Comparison of ENCODE assay signal across 19 cellular contexts in genomic region chr5:175682664-175683063, GRCh38. TPM values are rescaled to one million over a fixed set of nuclear protein-coding genes. Genes with fewer than 3 reads are reported as not detected.
A peak's percentile ranks its signal among the peaks of the same experiment; 100 is the strongest.
DNase-seq lines count a peak whose midpoint lies in the region; ATAC-seq, FAIRE-seq and TF ChIP-seq lines count a peak whose summit lies in the region.
"Had no signal": no experiment of that assay in that cellular context is flagged by ENCODE, and none has a peak within 500 bp of the region (broad histone marks: within the 10 kb centered on the region; RNA-seq: fewer than 3 reads in every experiment).

No MANE protein-coding gene starts in this region.

- in situ Hi-C loops in HepG2 (cut with HindIII; ENCODE audit: extremely low pct_ligation_motif_present, low pct_unique_long_range_greater_than_20kb) = no loop called here

- TF ChIP-seq POLR2A in heart left ventricle (IDR thresholded peaks at IDR 0.05) = no peak
- no peak for TF ChIP-seq POLR2A in HepG2 (IDR thresholded peaks at IDR 0.05; ENCODE audit: insufficient read depth in 1 of 2, low read depth in 2 of 2, low read length in 2 of 2)

- CTCF ChIA-PET in HepG2 (lab: Yijun Ruan, JAX; ENCODE audit: low intra/inter-chr PET ratio, low total read pairs) = no interaction called here

- H4K20me1 ChIP-seq in HepG2 (ENCODE audit: insufficient read depth, low read length) = no peaks in the 10 kb centered on the region

- no peak for TF ChIP-seq RAD21 in HepG2 (CRISPR knock-in tag; IDR thresholded peaks at IDR 0.05)

- intact Hi-C loops in heart left ventricle (cut with DNase I) = loop anchor here in 3 of 10 donors (10.0 kb wide), 2 partner anchors 88 to 108 kb away; no protein-coding TSS in a partner anchor
- intact Hi-C loops in left ventricle myocardium superior (cut with micrococcal nuclease) = no loop called here
- intact Hi-C loops in dendritic cell treated with granulocyte-macrophage colony-stimulating factor and Interleukin-4, amounts not matched to agents 40 ng/mL and 50 ng/mL, for 4 days (cut with micrococcal nuclease) = no loop called here
- intact Hi-C loops in HepG2 (cut with micrococcal nuclease; ENCODE audit: unreplicated experiment) = no loop called here

- no peak overlapping the region for H3K4me3 Mint-ChIP-seq in dendritic cell treated with granulocyte-macrophage colony-stimulating factor and Interleukin-4, amounts not matched to agents 40 ng/mL and 50 ng/mL, for 4 days
- H3K4me3 Mint-ChIP-seq: CD8-positive, alpha-beta T cell had no signal

- H3K9me3 Mint-ChIP-seq in dendritic cell treated with granulocyte-macrophage colony-stimulating factor and Interleukin-4, amounts not matched to agents 40 ng/mL and 50 ng/mL, for 4 days = no peaks in the 10 kb centered on the region
- H3K9me3 Mint-ChIP-seq: CD8-positive, alpha-beta T cell had no signal

- H3K27me3 ChIP-seq in heart left ventricle (no peaks in the 10 kb centered on the region), neutrophil (no peaks in the 10 kb centered on the region), HepG2 (ENCODE audit: control insufficient read depth in 1 of 2, insufficient read depth in 2 of 2, low read length in 2 of 2) (peaks cover 3 to 48% of the 10 kb centered on the region in 2 experiments; a peak in 4 of 5 replicates)

- peak overlapping the region; percentile 62 to 93 (median 81) for H3K27ac ChIP-seq in heart left ventricle
- peak overlapping the region; percentile 23 for H3K27ac ChIP-seq in neutrophil
- H3K27ac ChIP-seq in HepG2 (ENCODE audit: extremely low read length, insufficient read depth, low read length) = no peak overlapping the region

- no peak overlapping the region for H2AFZ ChIP-seq in HepG2 (ENCODE audit: low read length)

- peaks cover 0 to 87% (median 39%) of the 10 kb centered on the region in 12 donors for H3K4me1 ChIP-seq in heart left ventricle
- peaks cover 67 to 76% of the 10 kb centered on the region in 2 experiments for H3K4me1 ChIP-seq in neutrophil (ENCODE audit: control insufficient read depth in 1 of 2, insufficient read depth in 1 of 2, low read depth in 1 of 2, low read length in 1 of 2)
- no peaks in the 10 kb centered on the region for H3K4me1 ChIP-seq in HepG2 (ENCODE audit: insufficient read depth, low read length)
- H3K4me1 ChIP-seq: BE2C had no signal

- POLR2A ChIA-PET in HepG2 (lab: Yijun Ruan, JAX) = no interaction called here

- peaks cover 83% of the 10 kb centered on the region for H3K36me3 Mint-ChIP-seq in dendritic cell treated with granulocyte-macrophage colony-stimulating factor and Interleukin-4, amounts not matched to agents 40 ng/mL and 50 ng/mL, for 4 days (ENCODE audit: low read depth)

- 64 to 82% (median 73%) methylated on average over 8 of the region's 8 CpGs for WGBS in heart left ventricle, 4 donors
- 16% methylated on average over 4 of the region's 8 CpGs for WGBS in HepG2 (ENCODE audit: low lambda C conversion rate)

- no peak overlapping the region for H3K4me3 ChIP-seq in heart left ventricle
- H3K4me3 ChIP-seq in neutrophil (ENCODE audit: low read depth in 1 of 2, low read length in 1 of 2) = no peak overlapping the region
- no peak overlapping the region for H3K4me3 ChIP-seq in HepG2 (replicated peaks in 1 of 3; ENCODE audit: insufficient read depth in 1 of 3, low read depth in 2 of 3, low read length in 3 of 3)
- H3K4me3 ChIP-seq: GM12878 had no signal

- no peaks in the 10 kb centered on the region for H3K27me3 Mint-ChIP-seq in dendritic cell treated with granulocyte-macrophage colony-stimulating factor and Interleukin-4, amounts not matched to agents 40 ng/mL and 50 ng/mL, for 4 days

- no peak for TF ChIP-seq CTCF in heart left ventricle (IDR thresholded peaks at IDR 0.05)
- no peak for TF ChIP-seq CTCF in neutrophil (IDR thresholded peaks at IDR 0.05)
- no peak for TF ChIP-seq CTCF in HepG2 (CRISPR knock-in tag; IDR thresholded peaks at IDR 0.05)

- DNase-seq in heart left ventricle (no peak), left ventricle myocardium superior (no peak), NCI-H1436 treated with DMSO at 0.1 percent for 48 hours (lab: John Stamatoyannopoulos, UW) (no peak), SW 1271 (lab: John Stamatoyannopoulos, UW) (no peak), HepG2 (ENCODE audit: low spot score) (no peak)
- DNase-seq: BE2C; Calu3; CD8-positive, alpha-beta T cell; EL; NCI-H1417 treated with DMSO at 0.1 percent for 48 hours; NCI-H2029; NCI-H345; NCI-H524 treated with DMSO at 0.1 percent for 48 hours had no signal

- peaks cover 53% of the 10 kb centered on the region for H3K4me1 Mint-ChIP-seq in dendritic cell treated with granulocyte-macrophage colony-stimulating factor and Interleukin-4, amounts not matched to agents 40 ng/mL and 50 ng/mL, for 4 days (ENCODE audit: low read depth)

- peaks cover 0 to 30% (median 0%) of the 10 kb centered on the region in 9 donors for H3K36me3 ChIP-seq in heart left ventricle
- peaks cover 53% of the 10 kb centered on the region for H3K36me3 ChIP-seq in neutrophil
- no peaks in the 10 kb centered on the region for H3K36me3 ChIP-seq in HepG2 (replicated peaks in 1 of 2; ENCODE audit: control insufficient read depth in 1 of 2, insufficient read depth in 2 of 2, low read length in 2 of 2)
- H3K36me3 ChIP-seq: BE2C had no signal

- no peak for FAIRE-seq in HepG2 (lab: Jason Lieb, UNC)
- FAIRE-seq: A204.1, GM12878, H1 had no signal

- no peaks in the 10 kb centered on the region for H3K9me3 ChIP-seq in heart left ventricle
- H3K9me3 ChIP-seq in neutrophil = no peaks in the 10 kb centered on the region
- H3K9me3 ChIP-seq in HepG2 (ENCODE audit: low read length) = no peaks in the 10 kb centered on the region

- ATAC-seq in heart left ventricle (no peak), left ventricle myocardium superior (no peak), HepG2 (no peak)
- ATAC-seq: CD8-positive, alpha-beta T cell; GM12878 had no signal

- TF ChIP-seq EP300 in HepG2 (IDR thresholded peaks at IDR 0.05; ENCODE audit: low read depth in 2 of 2, low read length in 2 of 2) (no peak), HepG2 (CRISPR knock-in tag; IDR thresholded peaks at IDR 0.05; ENCODE audit: borderline replicate concordance) (no peak)

- no peak overlapping the region for H3K4me2 ChIP-seq in HepG2 (ENCODE audit: low read depth, low read length)

- H3K79me2 ChIP-seq in HepG2 (ENCODE audit: insufficient read depth, low read length) = no peaks in the 10 kb centered on the region

- no TSS peak for BruUV-seq in HepG2 (replicated peaks; lab: Mats Ljungman, UMichigan)

- no peak overlapping the region for H3K9ac ChIP-seq in HepG2 (ENCODE audit: insufficient read depth, low read depth, low read length)

- H3K27ac Mint-ChIP-seq in dendritic cell treated with granulocyte-macrophage colony-stimulating factor and Interleukin-4, amounts not matched to agents 40 ng/mL and 50 ng/mL, for 4 days = peak overlapping the region; percentile 3
- H3K27ac Mint-ChIP-seq: CD8-positive, alpha-beta T cell had no signal

TF ChIP-seq in HepG2, 621 proteins besides CTCF, POLR2A, EP300 and RAD21 (continues in another document):
- no peak for TF ChIP-seq ATF6 (CRISPR knock-in tag; conservative IDR thresholded peaks at IDR 0.05)
- TF ChIP-seq PRMT3 (CRISPR knock-in tag; IDR thresholded peaks at IDR 0.05; ENCODE audit: borderline replicate concordance, low read depth) = no peak
- no peak for TF ChIP-seq JUND (CRISPR knock-in tag; IDR thresholded peaks at IDR 0.05)
- no peak for TF ChIP-seq ZSCAN20 (CRISPR knock-in tag; IDR thresholded peaks at IDR 0.05; ENCODE audit: borderline replicate concordance)
- TF ChIP-seq MED1 (CRISPR knock-in tag; IDR thresholded peaks at IDR 0.05) = no peak
- no peak for TF ChIP-seq ZNF160 (CRISPR knock-in tag; IDR thresholded peaks at IDR 0.05)
- no peak for TF ChIP-seq FOSL2 (CRISPR knock-in tag; IDR thresholded peaks at IDR 0.05)
- no peak for TF ChIP-seq BORCS8-MEF2B (CRISPR knock-in tag; IDR thresholded peaks at IDR 0.05)
- no peak for TF ChIP-seq SALL2 (CRISPR knock-in tag; IDR thresholded peaks at IDR 0.05)

RNA-seq across cellular contexts. Expression of gene HRH2, which starts 24.8 kb away (rescaled TPM):
- total RNA-seq in heart left ventricle (10 to 100 TPM; 26.0 to 66.0 (median 37.7) TPM), left ventricle myocardium superior (58.0 TPM), HepG2 (2016; rRNA removed; fragmentation: Illumina TruSeq; extraction: Trizol) (not detected in 2 replicates)
- polyA plus RNA-seq in heart left ventricle (10 to 100 TPM; 27.8 to 34.6 TPM), HepG2 (2011; rRNA removed) (not detected in 2 replicates)
- not detected in 2 replicates for total RNA-seq in HepG2 (2016; cell fraction: cytosol; rRNA removed; fragmentation: Illumina TruSeq; extraction: Trizol; ENCODE audit: low read depth)
- not detected in 2 replicates for total RNA-seq in HepG2 (2016; cell fraction: insoluble cytoplasmic fraction; rRNA removed; fragmentation: Illumina TruSeq; extraction: Trizol)
- total RNA-seq in HepG2 (2016; cell fraction: membrane; rRNA removed; fragmentation: Illumina TruSeq; extraction: Trizol) = not detected in 2 replicates
- total RNA-seq in HepG2 (2016; cell fraction: nucleus; rRNA removed; fragmentation: Illumina TruSeq; extraction: Trizol) = not detected in 2 replicates
- polyA plus RNA-seq in HepG2 (2011; cell fraction: cytosol; rRNA removed) = not detected in 2 replicates
- polyA plus RNA-seq in HepG2 (2011; cell fraction: nucleus; rRNA removed) = not detected in 2 replicates
- polyA plus RNA-seq in HepG2 (2012) = not detected in 2 replicates
- polyA plus RNA-seq in HepG2 (2016; cell fraction: cytosol; fragmentation: Illumina TruSeq; extraction: Trizol; ENCODE audit: low read depth) = not detected in 2 replicates
- not detected in 2 replicates for polyA plus RNA-seq in HepG2 (2016; cell fraction: insoluble cytoplasmic fraction; fragmentation: Illumina TruSeq; extraction: Trizol; ENCODE audit: low read depth)
- polyA plus RNA-seq in HepG2 (2016; cell fraction: membrane; fragmentation: Illumina TruSeq; extraction: Trizol; ENCODE audit: low read depth) = not detected in 2 replicates
- polyA plus RNA-seq in HepG2 (2016; cell fraction: nucleus; fragmentation: Illumina TruSeq; extraction: Trizol; ENCODE audit: insufficient read depth, low read depth) = not detected in 2 replicates
- 0.04 TPM in 1 of 2 replicates, not detected in the other for polyA minus RNA-seq in HepG2 (2011; rRNA and poly(A)+ RNA removed; ENCODE audit: low replicate concordance)
- not detected in 2 replicates for polyA minus RNA-seq in HepG2 (2011; cell fraction: cytosol; rRNA and poly(A)+ RNA removed)
- not detected in 2 replicates for polyA minus RNA-seq in HepG2 (2011; cell fraction: nucleus; rRNA and poly(A)+ RNA removed)
- total RNA-seq: Calu3, MCF 10A had no signal

Comparison
In these comparisons a context has a peak if more than half of its experiments do, and no peak if none do; other contexts are left out.
1. RNA of gene HRH2, which starts 24.8 kb away (total RNA-seq): 58.0 TPM in left ventricle myocardium superior (single experiment) and 26.0 to 66.0 TPM in heart left ventricle; not detected in HepG2; every median in the first group is over 10 times any median in the second.